In the genomic region with DNA sequence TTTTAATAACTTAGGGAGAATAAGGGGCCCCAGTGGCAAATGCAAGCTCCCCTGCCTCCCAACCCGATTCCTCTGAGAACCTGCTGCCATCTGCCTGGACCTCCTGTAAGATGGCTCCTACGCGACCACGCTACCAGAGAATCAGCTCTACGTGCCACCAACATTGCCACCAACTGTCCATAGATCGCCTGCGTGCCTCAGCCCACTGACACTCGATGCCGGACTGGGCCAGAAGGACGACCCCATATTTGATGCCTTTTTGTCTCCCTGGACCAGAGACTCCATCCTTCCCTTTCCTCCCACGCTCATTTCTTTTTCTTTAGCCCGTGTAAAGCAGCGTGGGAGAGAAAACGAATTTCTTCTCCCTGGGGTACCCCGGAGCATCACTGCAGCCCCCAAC, we compare ENCODE assay signal across 9 cellular contexts. TPM values are rescaled to one million over a fixed set of nuclear protein-coding genes. Genes with fewer than 3 reads are reported as not detected.
A peak's percentile ranks its signal among the peaks of the same experiment; 100 is the strongest.
DNase-seq lines count a peak whose midpoint lies in the region; ATAC-seq and TF ChIP-seq lines count a peak whose summit lies in the region.
"Had no signal": no experiment of that assay in that cellular context is flagged by ENCODE, and none has a peak within 500 bp of the region (broad histone marks: within the 10 kb centered on the region; RNA-seq: fewer than 3 reads in every experiment).

No MANE protein-coding gene starts in this region.

- peak overlapping the region; percentile 93 for H3K27ac Mint-ChIP-seq in chondrocyte (ENCODE audit: unreplicated experiment)

- H3K4me3 Mint-ChIP-seq in chondrocyte (ENCODE audit: unreplicated experiment), result peak overlapping the region; percentile 86

- DNase-seq in COLO668 (lab: John Stamatoyannopoulos, UW; ENCODE audit: unreplicated experiment), result peak; percentile 11
- no peak for DNase-seq in RWPE1 (ENCODE audit: low spot score)
- DNase-seq in chondrocyte (ENCODE audit: low spot score), result no peak
- DNase-seq in medulla oblongata (ENCODE audit: extremely low spot score), result peak; percentile 57
- peak; percentile 77 for DNase-seq in testis
- DNase-seq in hepatic stellate cell (ENCODE audit: low spot score), result no peak

- H3K27ac ChIP-seq in RWPE1 (peak overlapping the region; percentile 77), testis (peak overlapping the region; percentile 95)

- WGBS in testis, 2 donors, result 2 to 3% methylated on average over 15 of the region's 15 CpGs

- peak overlapping the region; percentile 87 to 92 for H3K4me3 ChIP-seq in testis

- no peaks in the 10 kb centered on the region for H3K9me3 ChIP-seq in testis

- H3K27me3 Mint-ChIP-seq in chondrocyte (ENCODE audit: low read depth), result no peaks in the 10 kb centered on the region

- peaks cover 3% of the 10 kb centered on the region for H3K36me3 Mint-ChIP-seq in chondrocyte (ENCODE audit: low read depth)

- no peaks in the 10 kb centered on the region for H3K27me3 ChIP-seq in testis

- CTCF ChIA-PET in RWPE1 (lab: Yijun Ruan, JAX), result interaction anchor here (0.6 kb wide), 1 partner anchor 177 kb away, joined by 3 read pairs; no protein-coding TSS in a partner anchor

- ATAC-seq in GM19328 (IDR thresholded peaks at IDR 0.05; ENCODE audit: unreplicated experiment) (peak; percentile 3), HG03439 (IDR thresholded peaks at IDR 0.05; ENCODE audit: unreplicated experiment) (peak; percentile 7)

- H3K4me1 Mint-ChIP-seq in chondrocyte (ENCODE audit: low read depth), result peaks cover 29% of the 10 kb centered on the region

- POLR2A ChIA-PET in RWPE1 (lab: Yijun Ruan, JAX; ENCODE audit: low non-redundant PET), result no interaction called here

- TF ChIP-seq CTCF in RWPE1 (conservative IDR thresholded peaks at IDR 0.05; ENCODE audit: low read depth), result no peak
- no peak for TF ChIP-seq CTCF in chondrocyte (IDR thresholded peaks at IDR 0.05)
- no peak for TF ChIP-seq CTCF in testis (IDR thresholded peaks at IDR 0.05)

- TF ChIP-seq POLR2A in testis (IDR thresholded peaks at IDR 0.05), result no peak

- no peaks in the 10 kb centered on the region for H3K36me3 ChIP-seq in testis (ENCODE audit: low read depth, missing control alignments)

- peaks cover 11% of the 10 kb centered on the region for H3K4me1 ChIP-seq in testis

- H3K9me3 Mint-ChIP-seq in chondrocyte (ENCODE audit: low read depth), result no peaks in the 10 kb centered on the region

- intact Hi-C loops in testis (cut with DNase I; ENCODE audit: low total_unique reads), result no loop called here

RNA-seq across cellular contexts. Expression of a gene that starts 0.6 kb away (rescaled TPM):
- total RNA-seq in chondrocyte, result 27.7 to 31.9 TPM (median 28.8 TPM) in 3 replicates
- 10 to 100 TPM; 65.1 to 87.8 TPM for total RNA-seq in testis
- 23.7 TPM for polyA plus RNA-seq in testis (ENCODE audit: insufficient read depth, low read depth, low replicate concordance)

RNA-seq across cellular contexts. Expression of a gene that starts 0.6 kb away (rescaled TPM):
- total RNA-seq in chondrocyte (not detected in 3 replicates), testis (1 to 10 TPM; 3.4 TPM)
- polyA plus RNA-seq in testis (ENCODE audit: insufficient read depth, low read depth, low replicate concordance), result 1.1 TPM
- total RNA-seq: activated CD8-positive, alpha-beta memory T cell treated with anti-CD3 and anti-CD28 coated beads for 36 hours had no signal

Comparison
In these comparisons a context has a peak if more than half of its experiments do, and no peak if none do; other contexts are left out.
1. DNase-seq: peak in COLO668 (single experiment), medulla oblongata (single experiment) and testis (single experiment); none in RWPE1 (single experiment), chondrocyte (single experiment) and hepatic stellate cell (single experiment).